ENCODE assay signal across 12 cellular contexts in the genomic region with DNA sequence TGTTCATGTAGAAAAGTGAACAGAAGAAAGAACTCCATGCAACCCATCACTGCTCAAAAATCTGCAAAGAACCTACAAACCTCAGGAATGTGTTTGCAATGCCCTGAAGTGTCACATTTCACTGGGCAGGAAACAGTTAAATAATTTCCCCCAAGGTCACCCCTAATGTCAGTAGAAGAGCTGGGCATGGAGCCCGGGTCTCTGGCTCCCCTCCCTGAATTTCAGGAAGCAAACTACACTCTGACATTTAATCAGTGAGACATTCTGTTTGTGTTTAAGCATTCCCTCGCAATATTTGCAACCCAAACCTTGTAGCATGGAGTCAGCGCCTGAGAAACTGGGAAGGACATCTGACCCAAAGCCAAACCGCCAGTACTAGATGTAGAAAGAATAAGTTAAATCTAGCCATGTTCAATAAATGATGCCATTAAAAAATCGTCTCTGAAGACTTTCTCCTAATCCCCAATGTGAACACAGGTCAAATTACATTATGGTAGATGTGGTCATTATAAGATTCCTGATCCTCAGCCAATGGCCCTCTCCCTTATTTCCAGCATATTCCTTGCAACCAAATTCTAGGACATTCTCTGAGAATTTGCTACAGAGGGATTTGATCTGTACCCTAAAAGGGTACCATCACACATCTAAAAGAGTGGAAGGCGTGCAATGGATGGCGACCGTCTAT.
A peak's percentile ranks its signal among the peaks of the same experiment; 100 is the strongest.
DNase-seq lines count a peak whose midpoint lies in the region; ATAC-seq, FAIRE-seq and TF ChIP-seq lines count a peak whose summit lies in the region.
"Had no signal": no experiment of that assay in that cellular context is flagged by ENCODE, and none has a peak within 500 bp of the region (broad histone marks: within the 10 kb centered on the region; RNA-seq: fewer than 3 reads in every experiment).

No MANE protein-coding gene starts in this region.

- peaks cover 13% of the 10 kb centered on the region for H3K9me3 Mint-ChIP-seq in activated CD4-positive, alpha-beta T cell treated with anti-CD3 and anti-CD28 coated beads, Interleukin-2, amount 10 ng/mL, durations not matched to agents 24 days and 14 days
- no peaks in the 10 kb centered on the region for H3K9me3 Mint-ChIP-seq in activated CD4-positive, alpha-beta T cell treated with anti-CD3 and anti-CD28 coated beads, Interleukin-2, amount 10 ng/mL, durations not matched to agents 7 days and 5 days

- H3K36me3 Mint-ChIP-seq in activated CD4-positive, alpha-beta T cell treated with anti-CD3 and anti-CD28 coated beads, Interleukin-2, amount 10 ng/mL, durations not matched to agents 24 days and 14 days (ENCODE audit: low read depth) = no peaks in the 10 kb centered on the region
- H3K36me3 Mint-ChIP-seq in activated CD4-positive, alpha-beta T cell treated with anti-CD3 and anti-CD28 coated beads, Interleukin-2, amount 10 ng/mL, durations not matched to agents 7 days and 5 days (ENCODE audit: low read depth) = no peaks in the 10 kb centered on the region

- POLR2A ChIA-PET in activated CD4-positive, alpha-beta T cell treated with anti-CD3 and anti-CD28 coated beads, Interleukin-2, amount 10 ng/mL, durations not matched to agents 7 days and 5 days (lab: Charles Lee) = no interaction called here

- H3K27ac ChIP-seq in left ventricle myocardium inferior (replicated peaks) = peak overlapping the region; percentile 59
- H3K27ac ChIP-seq in stomach = peak overlapping the region in 3 of 5 donors; percentile 8 to 49 (median 9)
- no peak overlapping the region for H3K27ac ChIP-seq in neuronal stem cell (replicated peaks; ENCODE audit: low read length)
- H3K27ac ChIP-seq: epithelial cell of prostate had no signal

- H3K4me3 ChIP-seq in left ventricle myocardium inferior (no peak overlapping the region), stomach (no peak overlapping the region), neuronal stem cell (ENCODE audit: low read length in 2 of 2) (no peak overlapping the region)

- no peak overlapping the region for H3K4me2 ChIP-seq in neuronal stem cell (ENCODE audit: insufficient read depth, low read length, poor library complexity, severe bottlenecking)

- CTCF ChIA-PET in activated CD4-positive, alpha-beta T cell treated with anti-CD3 and anti-CD28 coated beads, Interleukin-2, amount 10 ng/mL, durations not matched to agents 7 days and 5 days (lab: Charles Lee) = no interaction called here

- H3K4me1 Mint-ChIP-seq in activated CD4-positive, alpha-beta T cell treated with anti-CD3 and anti-CD28 coated beads, Interleukin-2, amount 10 ng/mL, durations not matched to agents 24 days and 14 days = no peaks in the 10 kb centered on the region
- no peaks in the 10 kb centered on the region for H3K4me1 Mint-ChIP-seq in activated CD4-positive, alpha-beta T cell treated with anti-CD3 and anti-CD28 coated beads, Interleukin-2, amount 10 ng/mL, durations not matched to agents 7 days and 5 days

- WGBS in stomach, 5 donors = 31 to 45% (median 40%) methylated on average over 8 of the region's 8 CpGs
- WGBS in neuronal stem cell (ENCODE audit: extremely low coverage in 2 of 2, insufficient read length in 2 of 2, insufficient replicate concordance in 1 of 2), 2 donors = no CpG with 5 or more reads among the region's 8 CpGs

- H3K14ac ChIP-seq in neuronal stem cell (ENCODE audit: low read length) = no peak overlapping the region

- ATAC-seq in HG03342 (IDR thresholded peaks at IDR 0.05; ENCODE audit: unreplicated experiment) = no peak

- no peak overlapping the region for H3K27ac Mint-ChIP-seq in activated CD4-positive, alpha-beta T cell treated with anti-CD3 and anti-CD28 coated beads, Interleukin-2, amount 10 ng/mL, durations not matched to agents 24 days and 14 days
- no peak overlapping the region for H3K27ac Mint-ChIP-seq in activated CD4-positive, alpha-beta T cell treated with anti-CD3 and anti-CD28 coated beads, Interleukin-2, amount 10 ng/mL, durations not matched to agents 7 days and 5 days

- no peak for TF ChIP-seq EP300 in stomach (IDR thresholded peaks at IDR 0.05)

- no peak overlapping the region for H3K18ac ChIP-seq in neuronal stem cell (ENCODE audit: low read length)

- H3K27me3 ChIP-seq in left ventricle myocardium inferior (ENCODE audit: low read depth) = no peaks in the 10 kb centered on the region
- no peaks in the 10 kb centered on the region for H3K27me3 ChIP-seq in stomach
- H3K27me3 ChIP-seq in neuronal stem cell (ENCODE audit: control insufficient read depth in 3 of 3, insufficient read depth in 3 of 3, low read depth in 1 of 3, low read length in 3 of 3) = no peaks in the 10 kb centered on the region

- H2BK5ac ChIP-seq in neuronal stem cell (ENCODE audit: low read length) = no peak overlapping the region

- H2BK120ac ChIP-seq in neuronal stem cell (ENCODE audit: low read depth, low read length) = no peak overlapping the region

- intact Hi-C loops in activated CD4-positive, alpha-beta T cell treated with anti-CD3 and anti-CD28 coated beads, Interleukin-2, amount 10 ng/mL, durations not matched to agents 24 days and 14 days (cut with micrococcal nuclease) = no loop called here
- intact Hi-C loops in left ventricle myocardium inferior (cut with micrococcal nuclease) = no loop called here
- intact Hi-C loops in stomach (cut with DNase I; ENCODE audit: low total_unique reads) = no loop called here

- H4K8ac ChIP-seq in neuronal stem cell (ENCODE audit: low read depth, low read length) = no peak overlapping the region

- H3K27me3 Mint-ChIP-seq in activated CD4-positive, alpha-beta T cell treated with anti-CD3 and anti-CD28 coated beads, Interleukin-2, amount 10 ng/mL, durations not matched to agents 24 days and 14 days = no peaks in the 10 kb centered on the region
- no peaks in the 10 kb centered on the region for H3K27me3 Mint-ChIP-seq in activated CD4-positive, alpha-beta T cell treated with anti-CD3 and anti-CD28 coated beads, Interleukin-2, amount 10 ng/mL, durations not matched to agents 7 days and 5 days

- DNase-seq in activated CD4-positive, alpha-beta T cell treated with anti-CD3 and anti-CD28 coated beads, Interleukin-2, amount 10 ng/mL, durations not matched to agents 24 days and 14 days = peak; percentile 29
- no peak for DNase-seq in activated CD4-positive, alpha-beta T cell treated with anti-CD3 and anti-CD28 coated beads, Interleukin-2, amount 10 ng/mL, durations not matched to agents 7 days and 5 days
- DNase-seq in astrocyte of the hippocampus (ENCODE audit: low read depth, low spot score) (peak; percentile 87), left ventricle myocardium inferior (peak; percentile 52), stomach (peak; percentile 77), RCC 7860 (ENCODE audit: low spot score) (no peak), neuronal stem cell (ENCODE audit: low spot score) (no peak)
- DNase-seq: KG1, NCI-H2081 treated with DMSO at 0.1 percent for 48 hours had no signal

- H3K4me3 Mint-ChIP-seq in activated CD4-positive, alpha-beta T cell treated with anti-CD3 and anti-CD28 coated beads, Interleukin-2, amount 10 ng/mL, durations not matched to agents 24 days and 14 days = no peak overlapping the region
- H3K4me3 Mint-ChIP-seq in activated CD4-positive, alpha-beta T cell treated with anti-CD3 and anti-CD28 coated beads, Interleukin-2, amount 10 ng/mL, durations not matched to agents 7 days and 5 days = no peak overlapping the region

- no peak overlapping the region for H2AK5ac ChIP-seq in neuronal stem cell (ENCODE audit: low read depth, low read length)

- no peaks in the 10 kb centered on the region for H3K9me3 ChIP-seq in left ventricle myocardium inferior (replicated peaks)
- H3K9me3 ChIP-seq in stomach = no peaks in the 10 kb centered on the region
- peaks cover 0 to 3% of the 10 kb centered on the region in 2 donors for H3K9me3 ChIP-seq in neuronal stem cell (replicated peaks in 1 of 2; ENCODE audit: control insufficient read depth in 2 of 2, insufficient read depth in 1 of 2, low read depth in 1 of 2, low read length in 2 of 2)

- no peak overlapping the region for H2BK12ac ChIP-seq in neuronal stem cell (ENCODE audit: low read length)

- no peak overlapping the region for H2BK15ac ChIP-seq in neuronal stem cell (ENCODE audit: low read length)

- no peak for TF ChIP-seq POLR2A in stomach (IDR thresholded peaks at IDR 0.05)

- no peak overlapping the region for H4K91ac ChIP-seq in neuronal stem cell (ENCODE audit: low read depth, low read length, poor library complexity)

- no peak overlapping the region for H3K9ac ChIP-seq in neuronal stem cell (ENCODE audit: low read depth, low read length, poor library complexity)

- H3K36me3 ChIP-seq in left ventricle myocardium inferior (no peaks in the 10 kb centered on the region), stomach (no peaks in the 10 kb centered on the region), neuronal stem cell (replicated peaks in 1 of 2; ENCODE audit: control insufficient read depth in 2 of 2, insufficient read depth in 2 of 2, low read length in 2 of 2) (no peaks in the 10 kb centered on the region)

- H2AFZ ChIP-seq in neuronal stem cell (ENCODE audit: low read length) = no peak overlapping the region

- H3K79me1 ChIP-seq in neuronal stem cell (ENCODE audit: low read depth, low read length) = no peaks in the 10 kb centered on the region

- TF ChIP-seq CTCF in left ventricle myocardium inferior (IDR thresholded peaks at IDR 0.05; ENCODE audit: borderline replicate concordance) = no peak
- TF ChIP-seq CTCF in stomach (IDR thresholded peaks at IDR 0.05) = no peak

- FAIRE-seq in RCC 7860 (lab: Jason Lieb, UNC) = no peak
- FAIRE-seq: keratinocyte had no signal

- no peak overlapping the region for H3K23ac ChIP-seq in neuronal stem cell (ENCODE audit: low read depth, low read length, poor library complexity)

- H3K4me1 ChIP-seq in left ventricle myocardium inferior (peaks cover 17% of the 10 kb centered on the region), stomach (peaks cover 0 to 19% (median 15%) of the 10 kb centered on the region in 4 donors), neuronal stem cell (ENCODE audit: control insufficient read depth in 2 of 2, insufficient read depth in 1 of 2, low read depth in 1 of 2, low read length in 2 of 2) (no peaks in the 10 kb centered on the region)

- no peak overlapping the region for H3K4ac ChIP-seq in neuronal stem cell (ENCODE audit: low read length)

Comparison
In these comparisons a context has a peak if more than half of its experiments do, and no peak if none do; other contexts are left out.
1. DNase-seq: peak in activated CD4-positive, alpha-beta T cell treated with anti-CD3 and anti-CD28 coated beads, Interleukin-2, amount 10 ng/mL, durations not matched to agents 24 days and 14 days (single experiment), astrocyte of the hippocampus (single experiment), left ventricle myocardium inferior (single experiment) and stomach (single experiment); none in activated CD4-positive, alpha-beta T cell treated with anti-CD3 and anti-CD28 coated beads, Interleukin-2, amount 10 ng/mL, durations not matched to agents 7 days and 5 days (single experiment), RCC 7860 (single experiment) and neuronal stem cell (single experiment).